ENCODE assay signal across 12 cellular contexts in the genomic region with DNA sequence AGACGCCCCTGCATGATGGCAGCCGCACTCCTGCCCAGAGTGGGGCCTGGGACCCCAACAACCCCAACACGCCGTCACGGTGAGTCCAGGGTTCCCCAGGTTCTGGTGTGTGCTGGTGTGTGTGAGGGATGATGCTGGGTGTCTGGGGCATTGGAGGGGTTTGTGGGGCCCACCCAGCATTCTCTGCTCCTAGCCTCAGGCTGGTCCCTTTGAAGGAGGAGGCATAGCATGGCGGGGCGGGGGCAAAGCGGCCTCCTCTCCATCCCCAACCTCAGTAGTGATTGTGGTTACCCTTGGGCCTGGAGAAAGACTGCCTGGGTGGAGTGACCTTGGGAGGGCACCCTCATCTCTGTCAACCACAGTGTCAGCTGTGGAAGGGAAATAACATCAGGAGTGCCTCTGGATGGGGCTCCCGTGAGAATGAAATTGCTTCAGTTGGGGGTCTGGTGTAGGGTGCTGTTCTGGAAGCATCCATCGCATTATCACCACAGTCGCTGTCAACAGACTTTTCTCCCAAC. TPM values are rescaled to one million over a fixed set of nuclear protein-coding genes. Genes with fewer than 3 reads are reported as not detected.
DNase-seq lines count a peak whose midpoint lies in the region; FAIRE-seq and TF ChIP-seq lines count a peak whose summit lies in the region.
"Had no signal": no experiment of that assay in that cellular context is flagged by ENCODE, and none has a peak within 500 bp of the region (broad histone marks: within the 10 kb centered on the region; RNA-seq: fewer than 3 reads in every experiment).

No MANE protein-coding gene starts in this region.

- peaks cover 11% of the 10 kb centered on the region for H3K4me1 Mint-ChIP-seq in activated CD4-positive, alpha-beta memory T cell treated with anti-CD3 and anti-CD28 coated beads, Interleukin-2, amount 10 ng/mL, durations not matched to agents 7 days and 5 days
- peaks cover 7 to 8% of the 10 kb centered on the region in 2 donors for H3K4me1 Mint-ChIP-seq in immature natural killer cell

- DNase-seq in H1 (ENCODE audit: low read depth in 1 of 2, low spot score in 2 of 2) (no peak), osteoblast (ENCODE audit: insufficient read length, low spot score, missing footprints) (peak; percentile 68), immature natural killer cell (no peak)
- no peak for DNase-seq in activated CD4-positive, alpha-beta memory T cell treated with anti-CD3 and anti-CD28 coated beads, Interleukin-2, amount 10 ng/mL, durations not matched to agents 7 days and 5 days
- DNase-seq: DMS79, NCI-H524 treated with DMSO at 0.1 percent for 48 hours had no signal

- TF ChIP-seq RAD21 in H1 (IDR thresholded peaks at IDR 0.05 in 1 of 2, conservative IDR thresholded peaks at IDR 0.05 in 1 of 2; ENCODE audit: low read depth in 2 of 2, low read length in 2 of 2): no peak

- H3K14ac ChIP-seq in H1 (ENCODE audit: insufficient read length): no peak overlapping the region

- H3K23ac ChIP-seq in H1 (ENCODE audit: insufficient read length): no peak overlapping the region

- no peak overlapping the region for H3K56ac ChIP-seq in H1 (replicated peaks; ENCODE audit: insufficient read length, low read depth, low read length)

- no peak overlapping the region for H2AK5ac ChIP-seq in H1 (ENCODE audit: low read depth, low read length)

- H3K4me2 ChIP-seq in H1 (ENCODE audit: insufficient read depth in 1 of 2, low read depth in 2 of 2, low read length in 2 of 2) (no peak overlapping the region), osteoblast (ENCODE audit: insufficient read depth, low read length) (no peak overlapping the region)

- H3K79me2 ChIP-seq in H1 (ENCODE audit: control insufficient read depth in 1 of 2, insufficient read depth in 2 of 2, low read length in 2 of 2): no peaks in the 10 kb centered on the region
- no peaks in the 10 kb centered on the region for H3K79me2 ChIP-seq in osteoblast (ENCODE audit: insufficient read depth, low read length)

- no peak overlapping the region for H3K4ac ChIP-seq in H1 (replicated peaks; ENCODE audit: insufficient read length, low read depth, low read length)

- H3K27ac ChIP-seq in HEK293 (ENCODE audit: extremely low read depth, low read depth, low read length): no peak overlapping the region
- H3K27ac ChIP-seq in H1 (ENCODE audit: low read depth, low read length): no peak overlapping the region
- no peak overlapping the region for H3K27ac ChIP-seq in osteoblast (ENCODE audit: low read depth, low read length)
- H3K27ac ChIP-seq: HL-60 had no signal

- no peak overlapping the region for H2BK20ac ChIP-seq in H1 (ENCODE audit: low read length)

- H3K23me2 ChIP-seq in H1 (ENCODE audit: low read depth, low read length): no peaks in the 10 kb centered on the region; the same call in 1 of the 2 replicates

- H3K4me3 Mint-ChIP-seq in activated CD4-positive, alpha-beta memory T cell treated with anti-CD3 and anti-CD28 coated beads, Interleukin-2, amount 10 ng/mL, durations not matched to agents 7 days and 5 days: no peak overlapping the region
- no peak overlapping the region for H3K4me3 Mint-ChIP-seq in immature natural killer cell
- H3K4me3 Mint-ChIP-seq: IgD-negative memory B cell had no signal

- peaks cover 3% of the 10 kb centered on the region; the same call in 1 of the 2 replicates for H3K79me1 ChIP-seq in H1 (ENCODE audit: low read depth, low read length)

- CTCF ChIA-PET in HEK293 (lab: Yijun Ruan, JAX): interaction anchor here (0.5 to 6.1 kb wide), 34 partner anchors 10 to 503 kb away, joined by 3 to 174 read pairs (median 7); a partner anchor contains a TSS
- CTCF ChIA-PET in H1 (lab: Charles Lee; ENCODE audit: partially characterized antibody): interaction anchor here (0.7 to 5.6 kb wide), 23 partner anchors 10 to 200 kb away, joined by 3 to 78 read pairs (median 13); a partner anchor contains a TSS
- CTCF ChIA-PET in activated CD4-positive, alpha-beta memory T cell treated with anti-CD3 and anti-CD28 coated beads, Interleukin-2, amount 10 ng/mL, durations not matched to agents 7 days and 5 days (lab: Charles Lee): interaction anchor here (0.6 to 2.3 kb wide), 13 partner anchors 10 to 445 kb away, joined by 3 to 24 read pairs (median 6); a partner anchor contains a TSS

- peaks cover 82 to 97% of the 10 kb centered on the region in 2 experiments for H3K36me3 ChIP-seq in HEK293 (ENCODE audit: control insufficient read depth in 2 of 2, insufficient read depth in 1 of 2, low read length in 2 of 2)
- H3K36me3 ChIP-seq in H1 (ENCODE audit: control insufficient read depth in 2 of 4, insufficient read depth in 4 of 4, low read length in 3 of 4): peaks cover 33 to 56% (median 53%) of the 10 kb centered on the region in 4 experiments
- peaks cover 73% of the 10 kb centered on the region for H3K36me3 ChIP-seq in osteoblast (ENCODE audit: insufficient read depth, low read length)

- H4K5ac ChIP-seq in H1 (ENCODE audit: insufficient read length, low read depth, low read length): no peak overlapping the region

- H3K9ac ChIP-seq in H1 (replicated peaks in 1 of 4; ENCODE audit: extremely low read depth in 1 of 4, low read depth in 3 of 4, low read length in 3 of 4): no peak overlapping the region

- peaks cover 6 to 17% of the 10 kb centered on the region in 2 experiments for H4K20me1 ChIP-seq in H1 (replicated peaks in 1 of 2; ENCODE audit: control insufficient read depth in 1 of 2, insufficient read depth in 2 of 2, low read length in 2 of 2)
- peaks cover 12% of the 10 kb centered on the region for H4K20me1 ChIP-seq in osteoblast (ENCODE audit: insufficient read depth, low read length)

- no peak for FAIRE-seq in H1 (lab: Jason Lieb, UNC)

- H2BK12ac ChIP-seq in H1 (ENCODE audit: low read depth, low read length): no peak overlapping the region

- H4K91ac ChIP-seq in H1 (replicated peaks; ENCODE audit: insufficient read length, low read length): no peak overlapping the region

- TF ChIP-seq POLR2A in H1 (IDR thresholded peaks at IDR 0.05; ENCODE audit: control extremely low read depth in 1 of 2, low read depth in 2 of 2, low read length in 2 of 2): no peak

- H2BK5ac ChIP-seq in H1 (ENCODE audit: low read depth, low read length): no peak overlapping the region

- H2BK120ac ChIP-seq in H1 (replicated peaks; ENCODE audit: low read depth, low read length): no peak overlapping the region

- H3K36me3 Mint-ChIP-seq in activated CD4-positive, alpha-beta memory T cell treated with anti-CD3 and anti-CD28 coated beads, Interleukin-2, amount 10 ng/mL, durations not matched to agents 7 days and 5 days (ENCODE audit: low read depth): peaks cover 72% of the 10 kb centered on the region
- H3K36me3 Mint-ChIP-seq in immature natural killer cell: peaks cover 15 to 42% (median 15%) of the 10 kb centered on the region in 3 donors

- no peak overlapping the region for H3K18ac ChIP-seq in H1 (ENCODE audit: extremely low read depth, low read length)

- TF ChIP-seq EP300 in H1 (IDR thresholded peaks at IDR 0.05; ENCODE audit: borderline replicate concordance in 1 of 2, low read depth in 2 of 2, low read length in 2 of 2): no peak

- H2AFZ ChIP-seq in H1 (ENCODE audit: low read length) (no peak overlapping the region), osteoblast (ENCODE audit: low read length) (no peak overlapping the region)

- H3K4me1 ChIP-seq in HEK293 (ENCODE audit: control insufficient read depth, insufficient read depth, low read length) (no peaks in the 10 kb centered on the region), H1 (replicated peaks in 1 of 4; ENCODE audit: control insufficient read depth in 3 of 4, insufficient read depth in 4 of 4, low read length in 3 of 4) (no peaks in the 10 kb centered on the region; a peak in 1 of 7 replicates), osteoblast (ENCODE audit: insufficient read depth, low read length) (no peaks in the 10 kb centered on the region)
- H3K4me1 ChIP-seq: HAP-1 had no signal

- H3K9me3 ChIP-seq in HEK293 (ENCODE audit: control insufficient read depth, insufficient read depth, low read depth, low read length): no peaks in the 10 kb centered on the region
- no peaks in the 10 kb centered on the region for H3K9me3 ChIP-seq in H1 (ENCODE audit: insufficient read depth in 2 of 2, low read depth in 1 of 2, low read length in 1 of 2)
- no peaks in the 10 kb centered on the region for H3K9me3 ChIP-seq in osteoblast (ENCODE audit: low read depth, low read length)
- H3K9me3 ChIP-seq: HAP-1 had no signal

- TF ChIP-seq CTCF in HEK293 (tag by site-specific recombination; IDR thresholded peaks at IDR 0.05) (no peak), H1 (IDR thresholded peaks at IDR 0.05; ENCODE audit: control extremely low read depth in 1 of 3, insufficient read depth in 1 of 3, low read depth in 1 of 3, low read length in 3 of 3) (no peak), osteoblast (IDR thresholded peaks at IDR 0.05; ENCODE audit: extremely low read depth, low read depth, low read length) (no peak)

- no peaks in the 10 kb centered on the region for H3K9me3 Mint-ChIP-seq in activated CD4-positive, alpha-beta memory T cell treated with anti-CD3 and anti-CD28 coated beads, Interleukin-2, amount 10 ng/mL, durations not matched to agents 7 days and 5 days
- no peaks in the 10 kb centered on the region for H3K9me3 Mint-ChIP-seq in immature natural killer cell
- H3K9me3 Mint-ChIP-seq: IgD-negative memory B cell had no signal

- no peak overlapping the region for H3K27ac Mint-ChIP-seq in activated CD4-positive, alpha-beta memory T cell treated with anti-CD3 and anti-CD28 coated beads, Interleukin-2, amount 10 ng/mL, durations not matched to agents 7 days and 5 days
- peak overlapping the region in 1 of 6 donors; percentile 55 for H3K27ac Mint-ChIP-seq in immature natural killer cell

- H3K27me3 Mint-ChIP-seq in activated CD4-positive, alpha-beta memory T cell treated with anti-CD3 and anti-CD28 coated beads, Interleukin-2, amount 10 ng/mL, durations not matched to agents 7 days and 5 days: no peaks in the 10 kb centered on the region
- H3K27me3 Mint-ChIP-seq in immature natural killer cell (ENCODE audit: low read depth in 3 of 3): peaks cover 5 to 10% (median 6%) of the 10 kb centered on the region in 3 donors
- H3K27me3 Mint-ChIP-seq: IgD-negative memory B cell had no signal

- H2BK15ac ChIP-seq in H1 (ENCODE audit: low read length): no peak overlapping the region

- POLR2A ChIA-PET in HEK293 (lab: Yijun Ruan, JAX): interaction anchor here (1.0 to 3.6 kb wide), 5 partner anchors 28 to 59 kb away, joined by 4 to 29 read pairs (median 7); a partner anchor contains a TSS
- POLR2A ChIA-PET in H1 (lab: Charles Lee; ENCODE audit: partially characterized antibody): interaction anchor here (0.6 to 5.3 kb wide), 10 partner anchors 24 to 82 kb away, joined by 3 to 20 read pairs (median 4); a partner anchor contains a TSS
- POLR2A ChIA-PET in activated CD4-positive, alpha-beta memory T cell treated with anti-CD3 and anti-CD28 coated beads, Interleukin-2, amount 10 ng/mL, durations not matched to agents 7 days and 5 days (lab: Charles Lee): interaction anchor here (1.1 kb wide), 1 partner anchor 11 kb away, joined by 3 read pairs; no protein-coding TSS in a partner anchor

- WGBS in H1 (ENCODE audit: extremely low coverage in 1 of 2, insufficient coverage in 1 of 2, insufficient read length in 1 of 2, insufficient replicate concordance in 2 of 2, low coverage in 1 of 2, low lambda C conversion rate in 2 of 2, missing lambda C conversion rate in 1 of 2), 2 experiments: 91% methylated on average over 11 of the region's 11 CpGs; no CpG with 5 or more reads in 1 of the 2 experiments

- H3K4me3 ChIP-seq in HEK293 (ENCODE audit: low read depth, low read length): no peak overlapping the region
- no peak overlapping the region for H3K4me3 ChIP-seq in H1 (ENCODE audit: extremely low read depth in 1 of 4, insufficient read depth in 2 of 4, low read depth in 3 of 4, low read length in 4 of 4)
- no peak overlapping the region for H3K4me3 ChIP-seq in osteoblast (ENCODE audit: insufficient read depth, low read length)
- H3K4me3 ChIP-seq: HAP-1 had no signal

- H4K8ac ChIP-seq in H1 (ENCODE audit: extremely low read depth, insufficient read depth, low read length): 0 out of 2 replicates have a peak overlapping the region, but pooled peaks have one; percentile 40

- H3K27me3 ChIP-seq in H1 (replicated peaks in 1 of 4; ENCODE audit: control insufficient read depth in 3 of 4, extremely low read depth in 1 of 4, insufficient read depth in 3 of 4, low read length in 3 of 4): no peaks in the 10 kb centered on the region
- H3K27me3 ChIP-seq in osteoblast (ENCODE audit: insufficient read depth, low read length): no peaks in the 10 kb centered on the region

RNA-seq across cellular contexts. Expression of a gene that starts 7.1 kb away (rescaled TPM):
- 153 and 155 TPM in 2 replicates for total RNA-seq in H1 (2021; fragmentation: NEBNext Ultra II Directional; extraction: Animal tissue kit (Norgen Biotek cat#: 25700))
- polyA plus RNA-seq in H1 (2011; rRNA removed) (187 and 217 TPM in 2 replicates), immature natural killer cell (10 to 100 TPM; 50.4 to 65.2 (median 58.6) TPM)
- 162 TPM for polyA plus RNA-seq in H1 (2011; cell fraction: cytosol; rRNA removed)
- 233 TPM for polyA plus RNA-seq in H1 (2011; cell fraction: nucleus; rRNA removed)
- polyA plus RNA-seq in H1 (2012, experiment 1 of 2): 147 to 197 TPM (median 169 TPM) in 4 replicates
- 251 TPM for polyA plus RNA-seq in H1 (2012, experiment 2 of 2)
- polyA plus RNA-seq in H1 (2013, experiment 1 of 2): 125 TPM
- polyA plus RNA-seq in H1 (2013, experiment 2 of 2): 123 TPM
- polyA minus RNA-seq in H1 (2011; rRNA and poly(A)+ RNA removed): 121 and 126 TPM in 2 replicates
- polyA minus RNA-seq in H1 (2011; cell fraction: cytosol; rRNA and poly(A)+ RNA removed): 92.0 TPM
- polyA minus RNA-seq in H1 (2011; cell fraction: nucleus; rRNA and poly(A)+ RNA removed): 71.7 TPM
- total RNA-seq in osteoblast: 29.8 and 36.9 TPM in 2 replicates
- total RNA-seq in activated CD4-positive, alpha-beta memory T cell treated with anti-CD3 and anti-CD28 coated beads, Interleukin-2, amount 10 ng/mL, durations not matched to agents 7 days and 5 days: 10 to 100 TPM; 44.0 to 44.8 TPM

RNA-seq across cellular contexts. Expression of a gene that starts 25.2 kb away (rescaled TPM):
- 11.3 and 12.2 TPM in 2 replicates for total RNA-seq in H1 (2021; fragmentation: NEBNext Ultra II Directional; extraction: Animal tissue kit (Norgen Biotek cat#: 25700))
- polyA plus RNA-seq in H1 (2011; rRNA removed) (13.8 and 16.6 TPM in 2 replicates), immature natural killer cell (not detected)
- polyA plus RNA-seq in H1 (2011; cell fraction: cytosol; rRNA removed): 10.9 TPM
- polyA plus RNA-seq in H1 (2011; cell fraction: nucleus; rRNA removed): 13.1 TPM
- 4.0 to 10.2 TPM (median 8.6 TPM) in 4 replicates for polyA plus RNA-seq in H1 (2012, experiment 1 of 2)
- 6.7 TPM for polyA plus RNA-seq in H1 (2012, experiment 2 of 2)
- polyA plus RNA-seq in H1 (2013, experiment 1 of 2): 63.8 TPM
- polyA plus RNA-seq in H1 (2013, experiment 2 of 2): 53.9 TPM
- 1.2 and 1.6 TPM in 2 replicates for polyA minus RNA-seq in H1 (2011; rRNA and poly(A)+ RNA removed)
- polyA minus RNA-seq in H1 (2011; cell fraction: cytosol; rRNA and poly(A)+ RNA removed): 4.3 TPM
- polyA minus RNA-seq in H1 (2011; cell fraction: nucleus; rRNA and poly(A)+ RNA removed): 3.9 TPM
- total RNA-seq in osteoblast: under 0.01 TPM in 1 of 2 replicates, not detected in the other
- under 1 TPM; 0.28 to 0.30 TPM for total RNA-seq in activated CD4-positive, alpha-beta memory T cell treated with anti-CD3 and anti-CD28 coated beads, Interleukin-2, amount 10 ng/mL, durations not matched to agents 7 days and 5 days

RNA-seq across cellular contexts. Expression of a gene that starts 28.1 kb away (rescaled TPM):
- 111 and 118 TPM in 2 replicates for total RNA-seq in H1 (2021; fragmentation: NEBNext Ultra II Directional; extraction: Animal tissue kit (Norgen Biotek cat#: 25700))
- polyA plus RNA-seq in H1 (2011; rRNA removed) (77.8 and 110 TPM in 2 replicates), immature natural killer cell (100 to 1,000 TPM in 1 of 3 donors, 10 to 100 TPM in 2; 30.5 to 114 (median 67.0) TPM)
- polyA plus RNA-seq in H1 (2011; cell fraction: cytosol; rRNA removed): 88.9 TPM
- polyA plus RNA-seq in H1 (2011; cell fraction: nucleus; rRNA removed): 202 TPM
- polyA plus RNA-seq in H1 (2012, experiment 1 of 2): 110 to 145 TPM (median 140 TPM) in 4 replicates
- polyA plus RNA-seq in H1 (2012, experiment 2 of 2): 111 TPM
- polyA plus RNA-seq in H1 (2013, experiment 1 of 2): 86.7 TPM
- 76.3 TPM for polyA plus RNA-seq in H1 (2013, experiment 2 of 2)
- polyA minus RNA-seq in H1 (2011; rRNA and poly(A)+ RNA removed): 54.8 and 86.8 TPM in 2 replicates
- polyA minus RNA-seq in H1 (2011; cell fraction: cytosol; rRNA and poly(A)+ RNA removed): 45.4 TPM
- 57.4 TPM for polyA minus RNA-seq in H1 (2011; cell fraction: nucleus; rRNA and poly(A)+ RNA removed)
- 71.9 and 91.2 TPM in 2 replicates for total RNA-seq in osteoblast
- 100 to 1,000 TPM; 153 to 159 TPM for total RNA-seq in activated CD4-positive, alpha-beta memory T cell treated with anti-CD3 and anti-CD28 coated beads, Interleukin-2, amount 10 ng/mL, durations not matched to agents 7 days and 5 days

RNA-seq across cellular contexts. Expression of a gene that starts 37.8 kb away (rescaled TPM):
- 2,433 and 2,482 TPM in 2 replicates for total RNA-seq in H1 (2021; fragmentation: NEBNext Ultra II Directional; extraction: Animal tissue kit (Norgen Biotek cat#: 25700))
- polyA plus RNA-seq in H1 (2011; rRNA removed) (7,810 and 9,546 TPM in 2 replicates), immature natural killer cell (1,000 to 10,000 TPM in 1 of 3 donors, 100 to 1,000 TPM in 2; 733 to 1,627 (median 903) TPM)
- polyA plus RNA-seq in H1 (2011; cell fraction: cytosol; rRNA removed): 5,561 TPM
- 4,175 TPM for polyA plus RNA-seq in H1 (2011; cell fraction: nucleus; rRNA removed)
- polyA plus RNA-seq in H1 (2012, experiment 1 of 2): 3,337 to 4,443 TPM (median 4,024 TPM) in 4 replicates
- polyA plus RNA-seq in H1 (2012, experiment 2 of 2): 7,637 TPM
- polyA plus RNA-seq in H1 (2013, experiment 1 of 2): 4,469 TPM
- 4,343 TPM for polyA plus RNA-seq in H1 (2013, experiment 2 of 2)
- polyA minus RNA-seq in H1 (2011; rRNA and poly(A)+ RNA removed): 1,416 and 1,486 TPM in 2 replicates
- polyA minus RNA-seq in H1 (2011; cell fraction: cytosol; rRNA and poly(A)+ RNA removed): 1,670 TPM
- polyA minus RNA-seq in H1 (2011; cell fraction: nucleus; rRNA and poly(A)+ RNA removed): 1,057 TPM
- 44.9 and 56.0 TPM in 2 replicates for total RNA-seq in osteoblast
- total RNA-seq in activated CD4-positive, alpha-beta memory T cell treated with anti-CD3 and anti-CD28 coated beads, Interleukin-2, amount 10 ng/mL, durations not matched to agents 7 days and 5 days: 1,000 to 10,000 TPM; 2,238 to 2,243 TPM

RNA-seq across cellular contexts. Expression of a gene that starts 41.4 kb away (rescaled TPM):
- 8.4 and 11.0 TPM in 2 replicates for total RNA-seq in H1 (2021; fragmentation: NEBNext Ultra II Directional; extraction: Animal tissue kit (Norgen Biotek cat#: 25700))
- polyA plus RNA-seq in H1 (2011; rRNA removed): 10.7 and 21.8 TPM in 2 replicates
- polyA plus RNA-seq in H1 (2011; cell fraction: cytosol; rRNA removed): 11.5 TPM
- 27.1 TPM for polyA plus RNA-seq in H1 (2011; cell fraction: nucleus; rRNA removed)
- polyA plus RNA-seq in H1 (2012, experiment 1 of 2): 9.8 to 12.5 TPM (median 11.4 TPM) in 4 replicates
- 9.3 TPM for polyA plus RNA-seq in H1 (2012, experiment 2 of 2)
- polyA plus RNA-seq in H1 (2013, experiment 1 of 2): 23.6 TPM
- 19.1 TPM for polyA plus RNA-seq in H1 (2013, experiment 2 of 2)
- 1.2 and 2.0 TPM in 2 replicates for polyA minus RNA-seq in H1 (2011; rRNA and poly(A)+ RNA removed)
- 4.4 TPM for polyA minus RNA-seq in H1 (2011; cell fraction: cytosol; rRNA and poly(A)+ RNA removed)
- polyA minus RNA-seq in H1 (2011; cell fraction: nucleus; rRNA and poly(A)+ RNA removed): 16.2 TPM
- total RNA-seq in osteoblast: not detected in 2 replicates
- total RNA-seq in activated CD4-positive, alpha-beta memory T cell treated with anti-CD3 and anti-CD28 coated beads, Interleukin-2, amount 10 ng/mL, durations not matched to agents 7 days and 5 days: not detected
- polyA plus RNA-seq in immature natural killer cell: not detected
- total RNA-seq: HT1080, MCF 10A had no signal
- polyA plus RNA-seq: IgD-negative memory B cell had no signal
